Comparison of ENCODE assay signal across 7 cellular contexts in the genomic region with DNA sequence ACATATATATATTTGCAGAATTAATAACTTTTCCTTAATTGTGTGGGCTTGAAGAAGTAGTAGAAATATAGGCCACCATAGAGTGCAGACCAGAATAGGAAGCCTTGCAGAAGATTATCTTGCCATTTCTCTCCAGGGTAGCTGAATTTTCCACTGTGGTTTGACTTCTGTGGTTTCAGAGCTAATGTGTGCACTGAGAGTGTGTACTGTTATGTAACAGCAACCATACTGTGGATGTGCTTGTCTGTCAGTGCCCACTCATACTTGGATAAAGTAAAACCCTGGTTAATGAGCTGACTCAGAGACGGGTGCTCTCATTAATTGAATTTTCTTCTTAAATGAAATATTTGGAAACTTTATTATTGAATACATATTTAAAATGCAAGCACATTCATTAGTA. TPM values are rescaled to one million over a fixed set of nuclear protein-coding genes. Genes with fewer than 3 reads are reported as not detected.
DNase-seq lines count a peak whose midpoint lies in the region; ATAC-seq, FAIRE-seq and TF ChIP-seq lines count a peak whose summit lies in the region.

No MANE protein-coding gene starts in this region.

- FAIRE-seq in RCC 7860 (lab: Jason Lieb, UNC): peak; percentile 10

- DNase-seq in RCC 7860 (ENCODE audit: low spot score) (no peak), mucosa of descending colon (peak in 1 of 3 donors; percentile 28), UCSD-AML1 (lab: John Stamatoyannopoulos, UW; ENCODE audit: unreplicated experiment) (no peak), AG08395 (ENCODE audit: low spot score) (no peak)
- no peak for DNase-seq in activated T-helper 1 cell treated with anti-CD3 and anti-CD28 coated beads, Interleukin-12 subunit alpha, Interleukin-12 subunit beta, Interleukin-2, Interleukin-4 antibody, amounts not matched to agents 30 ng/mL and 10 ng/mL and 1 ng/mL, durations not matched to agents 14 hours and 24 hours and 36 hours (ENCODE audit: low spot score)

- H3K36me3 Mint-ChIP-seq in activated T-helper 1 cell treated with anti-CD3 and anti-CD28 coated beads, Interleukin-12 subunit alpha, Interleukin-12 subunit beta, Interleukin-2, Interleukin-4 antibody, amounts not matched to agents 30 ng/mL and 10 ng/mL and 1 ng/mL, durations not matched to agents 14 hours and 24 hours and 36 hours (ENCODE audit: low read depth): no peaks in the 10 kb centered on the region

- no peaks in the 10 kb centered on the region for H3K9me3 Mint-ChIP-seq in activated T-helper 1 cell treated with anti-CD3 and anti-CD28 coated beads, Interleukin-12 subunit alpha, Interleukin-12 subunit beta, Interleukin-2, Interleukin-4 antibody, amounts not matched to agents 30 ng/mL and 10 ng/mL and 1 ng/mL, durations not matched to agents 14 hours and 24 hours and 36 hours

- H3K4me1 ChIP-seq in mucosa of descending colon (ENCODE audit: low read depth): no peaks in the 10 kb centered on the region

- H3K36me3 ChIP-seq in mucosa of descending colon (ENCODE audit: low read depth): no peaks in the 10 kb centered on the region

- intact Hi-C loops in mucosa of descending colon (cut with DNase I, micrococcal nuclease): no loop called here
- intact Hi-C loops in activated T-helper 1 cell treated with anti-CD3 and anti-CD28 coated beads, Interleukin-12 subunit alpha, Interleukin-12 subunit beta, Interleukin-2, Interleukin-4 antibody, amounts not matched to agents 30 ng/mL and 10 ng/mL and 1 ng/mL, durations not matched to agents 14 hours and 24 hours and 36 hours (cut with micrococcal nuclease): loop anchor here (1.0 to 2.0 kb wide), 2 partner anchors 9 to 58 kb away; a partner anchor contains a TSS

- H3K4me3 ChIP-seq in mucosa of descending colon: no peak overlapping the region

- peaks cover 20% of the 10 kb centered on the region for H3K27me3 Mint-ChIP-seq in activated T-helper 1 cell treated with anti-CD3 and anti-CD28 coated beads, Interleukin-12 subunit alpha, Interleukin-12 subunit beta, Interleukin-2, Interleukin-4 antibody, amounts not matched to agents 30 ng/mL and 10 ng/mL and 1 ng/mL, durations not matched to agents 14 hours and 24 hours and 36 hours (ENCODE audit: insufficient read depth)

- no peak overlapping the region for H3K27ac Mint-ChIP-seq in activated T-helper 1 cell treated with anti-CD3 and anti-CD28 coated beads, Interleukin-12 subunit alpha, Interleukin-12 subunit beta, Interleukin-2, Interleukin-4 antibody, amounts not matched to agents 30 ng/mL and 10 ng/mL and 1 ng/mL, durations not matched to agents 14 hours and 24 hours and 36 hours

- H3K4me1 Mint-ChIP-seq in activated T-helper 1 cell treated with anti-CD3 and anti-CD28 coated beads, Interleukin-12 subunit alpha, Interleukin-12 subunit beta, Interleukin-2, Interleukin-4 antibody, amounts not matched to agents 30 ng/mL and 10 ng/mL and 1 ng/mL, durations not matched to agents 14 hours and 24 hours and 36 hours (ENCODE audit: low read depth): peaks cover 4% of the 10 kb centered on the region

- no peak overlapping the region for H3K4me3 Mint-ChIP-seq in activated T-helper 1 cell treated with anti-CD3 and anti-CD28 coated beads, Interleukin-12 subunit alpha, Interleukin-12 subunit beta, Interleukin-2, Interleukin-4 antibody, amounts not matched to agents 30 ng/mL and 10 ng/mL and 1 ng/mL, durations not matched to agents 14 hours and 24 hours and 36 hours

- peak; percentile 95 for ATAC-seq in GM18873 (IDR thresholded peaks at IDR 0.05; ENCODE audit: low FRiP score, unreplicated experiment)
- peak; percentile 78 for ATAC-seq in HG02798 (IDR thresholded peaks at IDR 0.05; ENCODE audit: poor library complexity, unreplicated experiment)
- ATAC-seq in mucosa of descending colon: peak; percentile 81

- no peaks in the 10 kb centered on the region for H3K9me3 ChIP-seq in mucosa of descending colon

- no peak for TF ChIP-seq CTCF in mucosa of descending colon (IDR thresholded peaks at IDR 0.05)

RNA-seq across cellular contexts. Expression of a gene that starts 57.2 kb away (rescaled TPM):
- 10 to 100 TPM; 20.4 to 24.7 (median 24.2) TPM for total RNA-seq in mucosa of descending colon
- total RNA-seq in activated T-helper 1 cell treated with anti-CD3 and anti-CD28 coated beads, Interleukin-12 subunit alpha, Interleukin-12 subunit beta, Interleukin-2, Interleukin-4 antibody, amounts not matched to agents 30 ng/mL and 10 ng/mL and 1 ng/mL, durations not matched to agents 14 hours and 24 hours and 36 hours: 18.8 and 21.4 TPM in 2 replicates
